8 cellular contexts compared by ENCODE assay signal in the genomic region with DNA sequence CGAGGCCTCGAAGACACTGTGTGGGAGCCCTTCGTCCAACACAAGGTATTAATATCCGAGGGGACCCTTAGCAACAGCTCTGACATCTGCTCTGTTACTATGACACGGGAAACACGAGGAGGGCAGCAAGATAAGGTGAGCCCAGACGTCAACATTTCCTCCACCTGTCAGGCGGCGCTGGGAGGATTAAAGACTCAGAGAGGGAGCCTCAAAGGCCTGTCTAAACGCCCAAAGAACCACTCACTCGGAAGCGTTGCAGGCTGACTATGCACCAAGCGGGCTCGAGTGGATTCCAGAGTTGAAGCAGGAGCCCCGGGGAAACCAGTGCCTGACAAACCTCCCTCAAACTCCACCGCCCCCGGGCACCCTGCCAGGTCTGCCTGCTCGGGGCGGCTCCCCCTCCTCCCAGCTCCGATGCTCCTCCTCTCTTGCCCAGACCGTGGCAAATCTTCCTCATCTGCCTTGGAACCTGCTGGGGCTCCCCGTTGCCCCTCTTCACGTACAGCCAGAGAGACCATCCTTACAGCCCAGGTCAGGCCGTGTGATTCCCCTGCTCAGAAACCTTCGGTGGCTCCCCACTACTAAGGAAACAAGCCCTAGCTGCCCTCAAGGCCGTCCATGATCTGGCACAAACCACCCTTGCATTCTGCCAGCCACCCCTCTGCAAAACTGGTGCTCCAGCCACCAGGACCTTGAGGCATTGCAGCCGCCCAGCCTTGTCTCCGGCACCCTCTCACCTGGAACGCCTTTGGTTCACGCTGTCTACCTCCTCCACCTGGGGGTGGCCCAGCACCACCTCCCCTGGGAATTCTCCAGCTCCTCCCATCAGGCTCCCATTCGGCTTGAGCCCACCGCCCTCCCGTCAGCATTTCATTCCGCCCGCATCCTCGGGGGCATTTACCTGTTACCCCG. TPM values are rescaled to one million over a fixed set of nuclear protein-coding genes. Genes with fewer than 3 reads are reported as not detected.
A peak's percentile ranks its signal among the peaks of the same experiment; 100 is the strongest.
DNase-seq lines count a peak whose midpoint lies in the region; ATAC-seq and TF ChIP-seq lines count a peak whose summit lies in the region.

No MANE protein-coding gene starts in this region.

- H3K4me3 ChIP-seq in endodermal cell (ENCODE audit: low read length) = no peak overlapping the region
- no peak overlapping the region for H3K4me3 ChIP-seq in psoas muscle

- H3K9ac ChIP-seq in endodermal cell (ENCODE audit: extremely low read depth, low read length, poor library complexity, severe bottlenecking) = no peak overlapping the region

- H3K4me1 Mint-ChIP-seq in endodermal cell = peaks cover 31% of the 10 kb centered on the region
- peaks cover 16 to 17% of the 10 kb centered on the region in 2 donors for H3K4me1 Mint-ChIP-seq in effector memory CD8-positive, alpha-beta T cell (ENCODE audit: low read depth in 2 of 2)

- ATAC-seq in psoas muscle (no peak), GM18858 (IDR thresholded peaks at IDR 0.05; ENCODE audit: unreplicated experiment) (no peak)
- no peak for ATAC-seq in effector memory CD8-positive, alpha-beta T cell (replicated peaks)

- H3K27me3 ChIP-seq in endodermal cell (ENCODE audit: control insufficient read depth, insufficient read depth, low read length, poor library complexity, severe bottlenecking) (peaks cover 2% of the 10 kb centered on the region), psoas muscle (ENCODE audit: insufficient read depth in 3 of 3, low read length in 2 of 3) (no peaks in the 10 kb centered on the region)

- no peaks in the 10 kb centered on the region for H3K9me3 Mint-ChIP-seq in endodermal cell
- H3K9me3 Mint-ChIP-seq in effector memory CD8-positive, alpha-beta T cell = no peaks in the 10 kb centered on the region

- 81 to 86% methylated on average over 20 to 37 of the region's 37 CpGs for WGBS in endodermal cell (ENCODE audit: insufficient coverage in 1 of 2, insufficient read length in 1 of 2), 2 experiments
- 43 to 48% (median 46%) methylated on average over 35 to 37 of the region's 37 CpGs for WGBS in psoas muscle, 3 donors

- H3K36me3 ChIP-seq in endodermal cell (ENCODE audit: control insufficient read depth, insufficient read depth, low read length) (no peaks in the 10 kb centered on the region), psoas muscle (ENCODE audit: insufficient read depth in 1 of 2, low read depth in 1 of 2) (no peaks in the 10 kb centered on the region)

- H3K9me3 ChIP-seq in endodermal cell (ENCODE audit: control insufficient read depth, low read length) = no peaks in the 10 kb centered on the region
- H3K9me3 ChIP-seq in psoas muscle = no peaks in the 10 kb centered on the region

- H3K36me3 Mint-ChIP-seq in endodermal cell (ENCODE audit: low read depth) = no peaks in the 10 kb centered on the region
- peaks cover 2% of the 10 kb centered on the region for H3K36me3 Mint-ChIP-seq in effector memory CD8-positive, alpha-beta T cell (ENCODE audit: insufficient read depth)

- H3K4me1 ChIP-seq in endodermal cell (ENCODE audit: control insufficient read depth, insufficient read depth, low read length) (no peaks in the 10 kb centered on the region), psoas muscle (peaks cover 19% of the 10 kb centered on the region)

- H3K27ac Mint-ChIP-seq in endodermal cell = no peak overlapping the region
- no peak overlapping the region for H3K27ac Mint-ChIP-seq in effector memory CD8-positive, alpha-beta T cell

- peak; percentile 12 for DNase-seq in DMS153 treated with DMSO at 0.1 percent for 48 hours (lab: John Stamatoyannopoulos, UW; ENCODE audit: unreplicated experiment)
- peak; percentile 37 for DNase-seq in NCI-H2196 treated with DMSO at 0.1 percent for 48 hours (lab: John Stamatoyannopoulos, UW; ENCODE audit: unreplicated experiment)
- DNase-seq in endodermal cell = peak; percentile 70
- peak; percentile 76 to 83 for DNase-seq in psoas muscle
- DNase-seq in cortex of kidney (lab: John Stamatoyannopoulos, UW) = no peak
- no peak for DNase-seq in effector memory CD8-positive, alpha-beta T cell
- DNase-seq in NCI-H187 (lab: John Stamatoyannopoulos, UW) = no peak

- H3K27me3 Mint-ChIP-seq in endodermal cell (ENCODE audit: insufficient read depth) = no peaks in the 10 kb centered on the region
- peaks cover 8 to 19% of the 10 kb centered on the region in 2 donors for H3K27me3 Mint-ChIP-seq in effector memory CD8-positive, alpha-beta T cell

- no peak overlapping the region for H3K27ac ChIP-seq in endodermal cell (ENCODE audit: low read depth, low read length)
- H3K27ac ChIP-seq in psoas muscle = no peak overlapping the region

- TF ChIP-seq CTCF in endodermal cell (conservative IDR thresholded peaks at IDR 0.05) (no peak), psoas muscle (IDR thresholded peaks at IDR 0.05) (no peak)

- intact Hi-C loops in psoas muscle (cut with DNase I) = no loop called here

- H3K4me3 Mint-ChIP-seq in endodermal cell = no peak overlapping the region
- H3K4me3 Mint-ChIP-seq in effector memory CD8-positive, alpha-beta T cell = no peak overlapping the region

RNA-seq across cellular contexts. Expression of gene RPH3AL, which starts 16.2 kb away (rescaled TPM):
- total RNA-seq in endodermal cell (10 to 100 TPM; 14.7 to 16.9 TPM), psoas muscle (10 to 100 TPM in 1 of 4 donors, 1 to 10 TPM in 3; 5.7 to 18.5 (median 9.8) TPM)
- polyA plus RNA-seq in endodermal cell (2013, experiment 1 of 2) = 4.1 TPM
- polyA plus RNA-seq in endodermal cell (2013, experiment 2 of 2) = 4.6 TPM
- polyA plus RNA-seq in psoas muscle = 10 to 100 TPM in 1 of 3 donors, 1 to 10 TPM in 2; 3.7 to 11.8 (median 6.3) TPM

Comparison
In these comparisons a context has a peak if more than half of its experiments do, and no peak if none do; other contexts are left out.
1. DNase-seq: peak in DMS153 treated with DMSO at 0.1 percent for 48 hours (single experiment), NCI-H2196 treated with DMSO at 0.1 percent for 48 hours (single experiment), endodermal cell (single experiment) and psoas muscle (2 of 2); none in cortex of kidney (single experiment), effector memory CD8-positive, alpha-beta T cell (0 of 3) and NCI-H187 (0 of 2).